11 cellular contexts compared by ENCODE assay signal in genomic region chr21:36478207-36478701, GRCh38. TPM values are rescaled to one million over a fixed set of nuclear protein-coding genes. Genes with fewer than 3 reads are reported as not detected.
A peak's percentile ranks its signal among the peaks of the same experiment; 100 is the strongest.
DNase-seq lines count a peak whose midpoint lies in the region; TF ChIP-seq lines count a peak whose summit lies in the region.
"Had no signal": no experiment of that assay in that cellular context is flagged by ENCODE, and none has a peak within 500 bp of the region (broad histone marks: within the 10 kb centered on the region; RNA-seq: fewer than 3 reads in every experiment).

No MANE protein-coding gene starts in this region.

- in situ Hi-C loops in HAP-1 (cut with MboI; ENCODE audit: low sequenced_read_pairs) = no loop called here

- H3K27ac ChIP-seq in neuronal stem cell (replicated peaks; ENCODE audit: low read length) = no peak overlapping the region

- H2BK15ac ChIP-seq in neuronal stem cell (ENCODE audit: low read length) = no peak overlapping the region

- H3K4me1 ChIP-seq in HAP-1 = no peaks in the 10 kb centered on the region
- H3K4me1 ChIP-seq in neuronal stem cell (ENCODE audit: control insufficient read depth in 2 of 2, insufficient read depth in 1 of 2, low read depth in 1 of 2, low read length in 2 of 2) = peaks cover 0 to 4% of the 10 kb centered on the region in 2 donors

- no peak overlapping the region for H3K4me2 ChIP-seq in neuronal stem cell (ENCODE audit: insufficient read depth, low read length, poor library complexity, severe bottlenecking)

- H2AFZ ChIP-seq in neuronal stem cell (ENCODE audit: low read length) = no peak overlapping the region

- H2BK120ac ChIP-seq in neuronal stem cell (ENCODE audit: low read depth, low read length) = no peak overlapping the region

- H3K9ac ChIP-seq in neuronal stem cell (ENCODE audit: low read depth, low read length, poor library complexity) = no peak overlapping the region

- H3K4me3 ChIP-seq in fibroblast of the aortic adventitia (ENCODE audit: low read depth, low read length) = no peak overlapping the region
- H3K4me3 ChIP-seq in HAP-1 = no peak overlapping the region
- H3K4me3 ChIP-seq in neuronal stem cell (ENCODE audit: low read length in 2 of 2) = no peak overlapping the region

- H3K79me1 ChIP-seq in neuronal stem cell (ENCODE audit: low read depth, low read length) = no peaks in the 10 kb centered on the region

- H3K9me3 ChIP-seq in HAP-1 (no peaks in the 10 kb centered on the region), neuronal stem cell (replicated peaks in 1 of 2; ENCODE audit: control insufficient read depth in 2 of 2, insufficient read depth in 1 of 2, low read depth in 1 of 2, low read length in 2 of 2) (no peaks in the 10 kb centered on the region)

- no peaks in the 10 kb centered on the region for H3K36me3 ChIP-seq in HAP-1 (replicated peaks)
- H3K36me3 ChIP-seq in neuronal stem cell (replicated peaks in 1 of 2; ENCODE audit: control insufficient read depth in 2 of 2, insufficient read depth in 2 of 2, low read length in 2 of 2) = no peaks in the 10 kb centered on the region

- no CpG with 5 or more reads among the region's 6 CpGs for WGBS in neuronal stem cell (ENCODE audit: extremely low coverage in 2 of 2, insufficient read length in 2 of 2, insufficient replicate concordance in 1 of 2), 2 donors

- no peak overlapping the region for H3K14ac ChIP-seq in neuronal stem cell (ENCODE audit: low read length)

- no peak for TF ChIP-seq CTCF in fibroblast of the aortic adventitia (IDR thresholded peaks at IDR 0.05; ENCODE audit: insufficient read depth, low read length)

- no peak overlapping the region for H3K23ac ChIP-seq in neuronal stem cell (ENCODE audit: low read depth, low read length, poor library complexity)

- no peak overlapping the region for H2BK12ac ChIP-seq in neuronal stem cell (ENCODE audit: low read length)

- no peak overlapping the region for H2BK5ac ChIP-seq in neuronal stem cell (ENCODE audit: low read length)

- no peak overlapping the region for H4K8ac ChIP-seq in neuronal stem cell (ENCODE audit: low read depth, low read length)

- peak; percentile 14 for DNase-seq in activated naive CD4-positive, alpha-beta T cell treated with Interleukin-2 at 50 U/mL for 16 hours
- no peak for DNase-seq in activated naive CD4-positive, alpha-beta T cell treated with anti-CD3 and anti-CD28 coated beads, Interleukin-2, amount 50 U/mL, for 16 hours
- DNase-seq in RKO (ENCODE audit: low spot score) (peak; percentile 81), fibroblast of the aortic adventitia (ENCODE audit: low read depth) (peak; percentile 93), NOMO-1 treated with dmso at 0.1 percent for 144 hours (lab: John Stamatoyannopoulos, UW; ENCODE audit: unreplicated experiment) (no peak), HAP-1 (ENCODE audit: low spot score in 2 of 2) (no peak), neuronal stem cell (ENCODE audit: low spot score) (no peak)
- DNase-seq in stimulated activated CD4-positive, alpha-beta T cell treated with anti-CD3 and anti-CD28 coated beads, Interleukin-4, amount 100 ng/mL, for 48 hours (ENCODE audit: low read depth in 2 of 2) = peak; percentile 28 to 43
- DNase-seq: CD8-positive, alpha-beta memory T cell; effector CD8-positive, alpha-beta T cell; NCI-H345 had no signal

- H3K27me3 ChIP-seq in HAP-1 (ENCODE audit: low read depth) (no peaks in the 10 kb centered on the region), neuronal stem cell (ENCODE audit: control insufficient read depth in 3 of 3, insufficient read depth in 3 of 3, low read depth in 1 of 3, low read length in 3 of 3) (peaks cover 0 to 38% (median 0%) of the 10 kb centered on the region in 3 experiments)

- H4K91ac ChIP-seq in neuronal stem cell (ENCODE audit: low read depth, low read length, poor library complexity) = no peak overlapping the region

- no peak overlapping the region for H2AK5ac ChIP-seq in neuronal stem cell (ENCODE audit: low read depth, low read length)

- no peak overlapping the region for H3K4ac ChIP-seq in neuronal stem cell (ENCODE audit: low read length)

- H3K18ac ChIP-seq in neuronal stem cell (ENCODE audit: low read length) = no peak overlapping the region

RNA-seq across cellular contexts. Expression of gene CLDN14, which starts 1.7 kb away (rescaled TPM):
- 0.27 and 0.57 TPM in 2 replicates for total RNA-seq in fibroblast of the aortic adventitia (ENCODE audit: low replicate concordance)
- polyA plus RNA-seq in neuronal stem cell (2013, experiment 1 of 2) = not detected
- not detected for polyA plus RNA-seq in neuronal stem cell (2013, experiment 2 of 2)
- total RNA-seq: CD8-positive, alpha-beta memory T cell had no signal
- polyA plus RNA-seq: CD8-positive, alpha-beta memory T cell had no signal

Comparison
In these comparisons a context has a peak if more than half of its experiments do, and no peak if none do; other contexts are left out.
1. DNase-seq: peak in activated naive CD4-positive, alpha-beta T cell treated with Interleukin-2 at 50 U/mL for 16 hours (single experiment), RKO (single experiment), fibroblast of the aortic adventitia (single experiment) and stimulated activated CD4-positive, alpha-beta T cell treated with anti-CD3 and anti-CD28 coated beads, Interleukin-4, amount 100 ng/mL, for 48 hours (2 of 2); none in activated naive CD4-positive, alpha-beta T cell treated with anti-CD3 and anti-CD28 coated beads, Interleukin-2, amount 50 U/mL, for 16 hours (single experiment), NOMO-1 treated with dmso at 0.1 percent for 144 hours (single experiment), HAP-1 (0 of 2) and neuronal stem cell (single experiment).